ENCODE assay signal across 25 cellular contexts in the genomic region with DNA sequence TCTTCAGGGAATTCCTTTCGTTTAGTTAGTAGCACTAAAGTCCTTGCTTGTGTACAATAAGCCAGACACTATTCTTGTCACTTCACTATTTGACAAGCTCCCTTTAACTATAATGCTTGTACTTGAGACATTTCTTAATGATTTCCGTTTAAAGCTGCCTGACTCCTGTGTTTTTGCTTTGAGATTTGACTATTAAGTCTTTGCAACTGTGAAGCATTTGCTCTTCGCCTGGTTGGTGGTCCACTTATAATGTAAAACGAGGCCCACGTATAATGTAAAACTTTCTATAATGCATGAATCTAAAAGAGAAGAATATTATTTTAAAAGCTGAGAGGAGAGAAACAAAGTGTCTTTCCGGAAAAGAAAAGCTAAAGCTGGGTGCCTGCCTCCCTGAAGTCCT.
"Had no signal": no experiment of that assay in that cellular context is flagged by ENCODE, and none has a peak within 500 bp of the region (broad histone marks: within the 10 kb centered on the region; RNA-seq: fewer than 3 reads in every experiment).

No MANE protein-coding gene starts in this region.

- H3K27ac ChIP-seq: ascending aorta, brain microvascular endothelial cell, breast epithelium, VCaP had no signal

- H3K36me3 ChIP-seq: ascending aorta, brain microvascular endothelial cell, breast epithelium had no signal

- ATAC-seq: activated CD8-positive, alpha-beta T cell treated with anti-CD3 and anti-CD28 coated beads for 36 hours; activated naive CD8-positive, alpha-beta T cell treated with anti-CD3 and anti-CD28 coated beads, Interleukin-2, amount 50 U/mL, for 24 hours had no signal

- H3K4me3 ChIP-seq: ascending aorta, breast epithelium had no signal

- H3K9me3 ChIP-seq: ascending aorta, breast epithelium had no signal

- H3K27me3 ChIP-seq: ascending aorta, brain microvascular endothelial cell, breast epithelium had no signal

- DNase-seq: activated B cell treated with CpG ODN at 0.5 μM for 24 hours; activated CD4-positive, alpha-beta memory T cell treated with anti-CD3 and anti-CD28 coated beads for 36 hours; activated CD4-positive, alpha-beta T cell treated with anti-CD3 and anti-CD28 coated beads for 4 hours; activated CD4-positive, alpha-beta T cell treated with anti-CD3 and anti-CD28 coated beads, Interleukin-2, amount 10 ng/mL, durations not matched to agents 24 days and 14 days; activated CD4-positive, alpha-beta T cell treated with anti-CD3 and anti-CD28 coated beads, Interleukin-2, amount 50 U/mL, for 1 hour; activated CD4-positive, alpha-beta T cell treated with anti-CD3 and anti-CD28 coated beads, Interleukin-2, amount 50 U/mL, for 4 hours; activated CD4-positive, CD25-positive, alpha-beta regulatory T cell treated with anti-CD3 and anti-CD28 coated beads, Interleukin-2, amount 50 U/mL, for 72 hours; activated CD8-positive, alpha-beta memory T cell treated with anti-CD3 and anti-CD28 coated beads, Interleukin-2, amount 50 U/mL, for 48 hours; activated CD8-positive, alpha-beta T cell treated with anti-CD3 and anti-CD28 coated beads for 36 hours; activated effector memory CD4-positive, alpha-beta T cell treated with Interleukin-2 at 50 U/mL for 16 hours; activated gamma-delta T cell; activated naive CD4-positive, alpha-beta T cell treated with anti-CD3 and anti-CD28 coated beads, Interleukin-2, amount 10 ng/mL, durations not matched to agents 7 days and 5 days; activated naive CD4-positive, alpha-beta T cell treated with Interleukin-2 at 50 U/mL for 16 hours; activated naive CD8-positive, alpha-beta T cell treated with anti-CD3 and anti-CD28 coated beads, Interleukin-2, amount 10 ng/mL, durations not matched to agents 7 days and 5 days; activated naive CD8-positive, alpha-beta T cell treated with anti-CD3 and anti-CD28 coated beads, Interleukin-2, amount 50 U/mL, for 24 hours; activated T-cell treated with anti-CD3 and anti-CD28 coated beads, Interleukin-2, amount 50 U/mL, for 24 hours; activated T-cell treated with anti-CD3 and anti-CD28 coated beads, Interleukin-2, amount 50 U/mL, for 48 hours; amygdala; brain microvascular endothelial cell; central memory CD4-positive, alpha-beta T cell; T-helper 2 cell; T-helper 9 cell had no signal
